Comparison of ENCODE assay signal across 1 cellular context in genomic region chr16:10880609-10881452, GRCh38.
A peak's percentile ranks its signal among the peaks of the same experiment; 100 is the strongest.
TF ChIP-seq lines count a peak whose summit lies in the region.

No MANE protein-coding gene starts in this region.

TF ChIP-seq in GM12878, 131 proteins besides CTCF, POLR2A, EP300 and RAD21 (continued from another document):
- TF ChIP-seq MYB (IDR thresholded peaks at IDR 0.05; ENCODE audit: borderline replicate concordance, low read depth, low read length) (no peak), BCL11A (IDR thresholded peaks at IDR 0.05; ENCODE audit: low read depth, low read length) (peak; percentile 2; the same call in 1 of the 2 replicates), HCFC1 (IDR thresholded peaks at IDR 0.05; ENCODE audit: low read length) (no peak), ATF2 (IDR thresholded peaks at IDR 0.05; ENCODE audit: low read length) (no peak), NR2C2 (IDR thresholded peaks at IDR 0.05; ENCODE audit: borderline replicate concordance, control insufficient read depth, insufficient read length, low read depth) (no peak), IRF3 (IDR thresholded peaks at IDR 0.05) (no peak), PML (IDR thresholded peaks at IDR 0.05; ENCODE audit: low read length) (no peak), CBFB (IDR thresholded peaks at IDR 0.05; ENCODE audit: low read depth) (no peak), SPI1 (IDR thresholded peaks at IDR 0.05; ENCODE audit: borderline replicate concordance, insufficient read depth, low read depth, low read length) (peak; percentile 44; the same call in 1 of the 2 replicates), PKNOX1 (IDR thresholded peaks at IDR 0.05) (no peak), HDGF (IDR thresholded peaks at IDR 0.05) (peak; percentile 37; the same call in 1 of the 2 replicates), SKIL (IDR thresholded peaks at IDR 0.05; ENCODE audit: low read depth, poor library complexity, severe bottlenecking) (no peak), ASH2L (IDR thresholded peaks at IDR 0.05; ENCODE audit: borderline replicate concordance, low read depth) (no peak), ZBTB4 (CRISPR knock-in tag; IDR thresholded peaks at IDR 0.05) (no peak), ETV6 (conservative IDR thresholded peaks at IDR 0.05 in 1 of 2, IDR thresholded peaks at IDR 0.05 in 1 of 2; ENCODE audit: borderline replicate concordance in 1 of 2, low read depth in 1 of 2) (peak in 1 of 2 experiments; percentile 41; a peak in 1 of 4 replicates), NR2F1 (conservative IDR thresholded peaks at IDR 0.05) (no peak), RELA (IDR thresholded peaks at IDR 0.05; ENCODE audit: borderline replicate concordance, partially characterized antibody) (no peak), USF2 (IDR thresholded peaks at IDR 0.05; ENCODE audit: borderline replicate concordance, low read depth, low read length) (no peak), ZNF217 (IDR thresholded peaks at IDR 0.05) (peak; percentile 72), CREM (IDR thresholded peaks at IDR 0.05; ENCODE audit: low read depth) (no peak; the same call in 1 of the 2 replicates), RAD51 (IDR thresholded peaks at IDR 0.05) (no peak), ZNF274 (IDR thresholded peaks at IDR 0.05; ENCODE audit: insufficient read depth, insufficient read length) (no peak), ZNF384 (IDR thresholded peaks at IDR 0.05; ENCODE audit: borderline replicate concordance, low read depth, low read length) (peak; percentile 36; the same call in 1 of the 2 replicates), PAX5 (IDR thresholded peaks at IDR 0.05; ENCODE audit: borderline replicate concordance, low read depth, low read length) (peak; percentile 18; the same call in 1 of the 2 replicates), MTA3 (IDR thresholded peaks at IDR 0.05; ENCODE audit: borderline replicate concordance, low read length) (no peak), EED (IDR thresholded peaks at IDR 0.05; ENCODE audit: low read depth) (no peak), RB1 (IDR thresholded peaks at IDR 0.05; ENCODE audit: borderline replicate concordance) (peak; percentile 58; the same call in 1 of the 2 replicates), MLLT1 (IDR thresholded peaks at IDR 0.05) (peak; percentile 38; the same call in 1 of the 2 replicates), NR2C1 (IDR thresholded peaks at IDR 0.05) (no peak)
